ENCODE assay signal across 15 cellular contexts in genomic region chr4:16721618-16722291, GRCh38.
A peak's percentile ranks its signal among the peaks of the same experiment; 100 is the strongest.
DNase-seq lines count a peak whose midpoint lies in the region; ATAC-seq, FAIRE-seq and TF ChIP-seq lines count a peak whose summit lies in the region.
"Had no signal": no experiment of that assay in that cellular context is flagged by ENCODE, and none has a peak within 500 bp of the region (broad histone marks: within the 10 kb centered on the region; RNA-seq: fewer than 3 reads in every experiment).

No MANE protein-coding gene starts in this region.

- H2AK5ac ChIP-seq in H1 (ENCODE audit: low read depth, low read length), result no peak overlapping the region

- peak overlapping the region in 6 of 11 experiments; percentile 12 to 39 (median 20); a peak in 6 of 22 replicates for H3K4me2 ChIP-seq in BLaER1 treated with 17β-estradiol and CSF1 and Interleukin-3, amounts not matched to agents 10 nM and 100 nM
- H3K4me2 ChIP-seq in OCI-LY3 (ENCODE audit: low read length) (peak overlapping the region; percentile 32), H1 (ENCODE audit: insufficient read depth in 1 of 2, low read depth in 2 of 2, low read length in 2 of 2) (no peak overlapping the region)

- no peak overlapping the region for H3K4me3 ChIP-seq in BLaER1 treated with 17β-estradiol and CSF1 and Interleukin-3, amounts not matched to agents 10 nM and 100 nM
- no peak overlapping the region for H3K4me3 ChIP-seq in OCI-LY3 (ENCODE audit: low read length)
- no peak overlapping the region for H3K4me3 ChIP-seq in H1 (ENCODE audit: extremely low read depth in 1 of 4, insufficient read depth in 2 of 4, low read depth in 3 of 4, low read length in 4 of 4)
- H3K4me3 ChIP-seq in mucosa of stomach (ENCODE audit: low read length), result peak overlapping the region; percentile 3
- H3K4me3 ChIP-seq: GM12878 had no signal

- no peak overlapping the region for H3K18ac ChIP-seq in H1 (ENCODE audit: extremely low read depth, low read length)

- TF ChIP-seq POLR2A in H1 (IDR thresholded peaks at IDR 0.05; ENCODE audit: control extremely low read depth in 1 of 2, low read depth in 2 of 2, low read length in 2 of 2), result no peak

- H3K36me3 ChIP-seq in BLaER1 treated with 17β-estradiol and CSF1 and Interleukin-3, amounts not matched to agents 10 nM and 100 nM, result no peaks in the 10 kb centered on the region
- H3K36me3 ChIP-seq in OCI-LY3 (replicated peaks; ENCODE audit: low read depth, low read length) (no peaks in the 10 kb centered on the region), H1 (ENCODE audit: control insufficient read depth in 2 of 4, insufficient read depth in 4 of 4, low read length in 3 of 4) (no peaks in the 10 kb centered on the region), mucosa of stomach (ENCODE audit: control insufficient read depth, insufficient read depth, low read length) (no peaks in the 10 kb centered on the region)
- H3K36me3 ChIP-seq: breast epithelium had no signal

- H4K20me1 ChIP-seq in BLaER1 treated with 17β-estradiol and CSF1 and Interleukin-3, amounts not matched to agents 10 nM and 100 nM, result no peaks in the 10 kb centered on the region
- no peaks in the 10 kb centered on the region for H4K20me1 ChIP-seq in OCI-LY3 (ENCODE audit: insufficient read depth, low read length)
- H4K20me1 ChIP-seq in H1 (replicated peaks in 1 of 2; ENCODE audit: control insufficient read depth in 1 of 2, insufficient read depth in 2 of 2, low read length in 2 of 2), result no peaks in the 10 kb centered on the region

- no peak overlapping the region for H2BK15ac ChIP-seq in H1 (ENCODE audit: low read length)

- peaks cover 0 to 11% (median 4%) of the 10 kb centered on the region in 10 experiments; a peak in 9 of 20 replicates for H3K4me1 ChIP-seq in BLaER1 treated with 17β-estradiol and CSF1 and Interleukin-3, amounts not matched to agents 10 nM and 100 nM
- peaks cover 2% of the 10 kb centered on the region; the same call in 1 of the 2 replicates for H3K4me1 ChIP-seq in OCI-LY3 (ENCODE audit: low read length)
- H3K4me1 ChIP-seq in H1 (replicated peaks in 1 of 4; ENCODE audit: control insufficient read depth in 3 of 4, insufficient read depth in 4 of 4, low read length in 3 of 4), result no peaks in the 10 kb centered on the region
- H3K4me1 ChIP-seq in mucosa of stomach (ENCODE audit: control insufficient read depth, insufficient read depth, low read length), result peaks cover 28% of the 10 kb centered on the region
- H3K4me1 ChIP-seq: breast epithelium had no signal

- no peak overlapping the region for H3K27ac ChIP-seq in BLaER1 treated with 17β-estradiol and CSF1 and Interleukin-3, amounts not matched to agents 10 nM and 100 nM
- H3K27ac ChIP-seq in OCI-LY3 (ENCODE audit: low read length), result no peak overlapping the region
- H3K27ac ChIP-seq in H1 (ENCODE audit: low read depth, low read length), result no peak overlapping the region

- H2BK5ac ChIP-seq in H1 (ENCODE audit: low read depth, low read length), result no peak overlapping the region

- H4K5ac ChIP-seq in H1 (ENCODE audit: insufficient read length, low read depth, low read length), result no peak overlapping the region

- no peak overlapping the region for H3K4ac ChIP-seq in H1 (replicated peaks; ENCODE audit: insufficient read length, low read depth, low read length)

- no peak for FAIRE-seq in H1 (lab: Jason Lieb, UNC)
- FAIRE-seq: GM12878 had no signal

- H2BK120ac ChIP-seq in H1 (replicated peaks; ENCODE audit: low read depth, low read length), result no peak overlapping the region

- H3K23me2 ChIP-seq in H1 (ENCODE audit: low read depth, low read length), result no peaks in the 10 kb centered on the region

- H3K23ac ChIP-seq in H1 (ENCODE audit: insufficient read length), result no peak overlapping the region

- DNase-seq in H1 (ENCODE audit: low read depth in 1 of 2, low spot score in 2 of 2) (no peak), NCI-H748 (lab: John Stamatoyannopoulos, UW; ENCODE audit: unreplicated experiment) (no peak), NCI-H2196 treated with DMSO at 0.1 percent for 48 hours (lab: John Stamatoyannopoulos, UW; ENCODE audit: unreplicated experiment) (no peak)
- no peak for DNase-seq in activated CD4-positive, CD25-positive, alpha-beta regulatory T cell (lab: John Stamatoyannopoulos, UW)
- DNase-seq: activated CD8-positive, alpha-beta memory T cell treated with anti-CD3 and anti-CD28 coated beads, Interleukin-2, amount 50 U/mL, for 48 hours; CD4-positive, alpha-beta memory T cell; glutamatergic neuron; NCI-H524 treated with DMSO at 0.1 percent for 48 hours; stimulated activated naive CD4-positive, alpha-beta T cell had no signal

- no peak overlapping the region for H3K56ac ChIP-seq in H1 (replicated peaks; ENCODE audit: insufficient read length, low read depth, low read length)

- TF ChIP-seq RAD21 in H1 (IDR thresholded peaks at IDR 0.05 in 1 of 2, conservative IDR thresholded peaks at IDR 0.05 in 1 of 2; ENCODE audit: low read depth in 2 of 2, low read length in 2 of 2), result no peak

- no peaks in the 10 kb centered on the region for H3K79me1 ChIP-seq in H1 (ENCODE audit: low read depth, low read length)

- peaks cover 0 to 9% (median 5%) of the 10 kb centered on the region in 11 experiments; a peak in 10 of 22 replicates for H3K9me3 ChIP-seq in BLaER1 treated with 17β-estradiol and CSF1 and Interleukin-3, amounts not matched to agents 10 nM and 100 nM (replicated peaks in 1 of 11)
- H3K9me3 ChIP-seq in OCI-LY3 (ENCODE audit: insufficient read depth, low read length) (no peaks in the 10 kb centered on the region), H1 (ENCODE audit: insufficient read depth in 2 of 2, low read depth in 1 of 2, low read length in 1 of 2) (peaks cover 0 to 3% of the 10 kb centered on the region in 2 experiments; a peak in 1 of 4 replicates), mucosa of stomach (ENCODE audit: control insufficient read depth, low read length) (peaks cover 10% of the 10 kb centered on the region)

- no peak overlapping the region for H3K9ac ChIP-seq in BLaER1 treated with 17β-estradiol and CSF1 and Interleukin-3, amounts not matched to agents 10 nM and 100 nM
- H3K9ac ChIP-seq in OCI-LY3 (ENCODE audit: low read length), result no peak overlapping the region
- H3K9ac ChIP-seq in H1 (replicated peaks in 1 of 4; ENCODE audit: extremely low read depth in 1 of 4, low read depth in 3 of 4, low read length in 3 of 4), result no peak overlapping the region
- H3K9ac ChIP-seq in mucosa of stomach (ENCODE audit: low read length), result no peak overlapping the region

- TF ChIP-seq CTCF in OCI-LY3 (IDR thresholded peaks at IDR 0.05; ENCODE audit: low read depth, low read length), result no peak
- no peak for TF ChIP-seq CTCF in H1 (IDR thresholded peaks at IDR 0.05; ENCODE audit: control extremely low read depth in 1 of 3, insufficient read depth in 1 of 3, low read depth in 1 of 3, low read length in 3 of 3)

- no peak overlapping the region for H3K14ac ChIP-seq in H1 (ENCODE audit: insufficient read length)

- 92% methylated on average over 4 of the region's 4 CpGs; no CpG with 5 or more reads in 1 of the 2 experiments for WGBS in H1 (ENCODE audit: extremely low coverage in 1 of 2, insufficient coverage in 1 of 2, insufficient read length in 1 of 2, insufficient replicate concordance in 2 of 2, low coverage in 1 of 2, low lambda C conversion rate in 2 of 2, missing lambda C conversion rate in 1 of 2), 2 experiments

- H3K27me3 ChIP-seq in BLaER1 treated with 17β-estradiol and CSF1 and Interleukin-3, amounts not matched to agents 10 nM and 100 nM, result no peaks in the 10 kb centered on the region
- no peaks in the 10 kb centered on the region; the same call in 1 of the 2 replicates for H3K27me3 ChIP-seq in OCI-LY3 (ENCODE audit: low read depth, low read length)
- H3K27me3 ChIP-seq in H1 (replicated peaks in 1 of 4; ENCODE audit: control insufficient read depth in 3 of 4, extremely low read depth in 1 of 4, insufficient read depth in 3 of 4, low read length in 3 of 4), result no peaks in the 10 kb centered on the region
- H3K27me3 ChIP-seq in mucosa of stomach (ENCODE audit: control insufficient read depth, insufficient read depth, low read length), result no peaks in the 10 kb centered on the region
- H3K27me3 ChIP-seq: breast epithelium had no signal

- H4K8ac ChIP-seq in H1 (ENCODE audit: extremely low read depth, insufficient read depth, low read length), result no peak overlapping the region

- CTCF ChIA-PET in H1 (lab: Charles Lee; ENCODE audit: partially characterized antibody), result no interaction called here

- no peak overlapping the region for H2BK20ac ChIP-seq in H1 (ENCODE audit: low read length)

- no peak overlapping the region for H4K91ac ChIP-seq in H1 (replicated peaks; ENCODE audit: insufficient read length, low read length)

- H3K79me2 ChIP-seq in OCI-LY3 (ENCODE audit: low read length) (no peaks in the 10 kb centered on the region), H1 (ENCODE audit: control insufficient read depth in 1 of 2, insufficient read depth in 2 of 2, low read length in 2 of 2) (no peaks in the 10 kb centered on the region)

- H2AFZ ChIP-seq in OCI-LY3 (ENCODE audit: low read depth, low read length) (no peak overlapping the region; the same call in 1 of the 2 replicates), H1 (ENCODE audit: low read length) (no peak overlapping the region)

- no peak overlapping the region for H2BK12ac ChIP-seq in H1 (ENCODE audit: low read depth, low read length)

- TF ChIP-seq EP300 in H1 (IDR thresholded peaks at IDR 0.05; ENCODE audit: borderline replicate concordance in 1 of 2, low read depth in 2 of 2, low read length in 2 of 2), result no peak

- POLR2A ChIA-PET in H1 (lab: Charles Lee; ENCODE audit: partially characterized antibody), result no interaction called here

- ATAC-seq in GM21529 (IDR thresholded peaks at IDR 0.05; ENCODE audit: unreplicated experiment), result no peak
- ATAC-seq: GM12878 had no signal

TF ChIP-seq in H1, 55 proteins besides CTCF, POLR2A, EP300 and RAD21:
- TF ChIP-seq KDM1A (IDR thresholded peaks at IDR 0.05; ENCODE audit: borderline replicate concordance, low read length), result peak; percentile 70; the same call in 1 of the 2 replicates
- TF ChIP-seq RFX5 (IDR thresholded peaks at IDR 0.05; ENCODE audit: borderline replicate concordance, low read depth, low read length), result no peak
- TF ChIP-seq SIN3A (conservative IDR thresholded peaks at IDR 0.05 in 1 of 2, IDR thresholded peaks at IDR 0.05 in 1 of 2; ENCODE audit: low read depth in 1 of 2, low read length in 2 of 2), result no peak
TF ChIP-seq in H1: peak in this region for 1.

Comparison
In these comparisons a context has a peak if more than half of its experiments do, and no peak if none do; other contexts are left out.
1. H3K4me2 ChIP-seq: peak in BLaER1 treated with 17β-estradiol and CSF1 and Interleukin-3, amounts not matched to agents 10 nM and 100 nM (6 of 11) and OCI-LY3 (single experiment); none in H1 (0 of 2).